1 cellular context compared by ENCODE assay signal in the genomic region with DNA sequence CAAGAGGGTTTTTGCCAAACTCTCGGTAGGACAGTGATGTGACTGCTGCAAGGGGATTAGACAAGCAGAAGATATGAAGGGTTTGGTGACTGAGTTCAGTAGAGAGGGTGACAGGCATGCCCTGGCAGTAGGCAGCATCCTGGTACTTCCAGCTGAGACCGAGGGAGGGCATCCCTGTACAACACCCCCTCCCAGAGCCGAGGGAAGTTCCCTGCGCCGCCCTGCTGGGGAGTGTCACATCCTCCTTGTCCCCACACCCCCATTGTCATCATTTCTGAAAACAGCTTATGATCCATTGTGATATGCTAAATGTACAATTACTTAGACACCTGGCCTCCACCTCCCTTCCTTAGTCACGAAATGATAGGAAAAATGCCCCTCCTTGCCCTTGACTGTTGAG.
TF ChIP-seq lines count a peak whose summit lies in the region.

No MANE protein-coding gene starts in this region.

TF ChIP-seq in WTC11, 78 proteins besides CTCF, POLR2A, EP300 and RAD21 (continued from another document):
- no peak for TF ChIP-seq ZNF532 (CRISPR knock-in tag; IDR thresholded peaks at IDR 0.05; ENCODE audit: borderline replicate concordance)
- TF ChIP-seq ZMAT4 (CRISPR knock-in tag; IDR thresholded peaks at IDR 0.05) = no peak
- TF ChIP-seq ZNF317 (CRISPR knock-in tag; IDR thresholded peaks at IDR 0.05; ENCODE audit: borderline replicate concordance, low read depth) = no peak
- TF ChIP-seq, protein P1, sequence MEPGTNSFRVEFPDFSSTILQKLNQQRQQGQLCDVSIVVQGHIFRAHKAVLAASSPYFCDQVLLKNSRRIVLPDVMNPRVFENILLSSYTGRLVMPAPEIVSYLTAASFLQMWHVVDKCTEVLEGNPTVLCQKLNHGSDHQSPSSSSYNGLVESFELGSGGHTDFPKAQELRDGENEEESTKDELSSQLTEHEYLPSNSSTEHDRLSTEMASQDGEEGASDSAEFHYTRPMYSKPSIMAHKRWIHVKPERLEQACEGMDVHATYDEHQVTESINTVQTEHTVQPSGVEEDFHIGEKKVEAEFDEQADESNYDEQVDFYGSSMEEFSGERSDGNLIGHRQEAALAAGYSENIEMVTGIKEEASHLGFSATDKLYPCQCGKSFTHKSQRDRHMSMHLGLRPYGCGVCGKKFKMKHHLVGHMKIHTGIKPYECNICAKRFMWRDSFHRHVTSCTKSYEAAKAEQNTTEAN (CRISPR knock-in tag; IDR thresholded peaks at IDR 0.05) = no peak
- no peak for TF ChIP-seq NR2C2 (CRISPR knock-in tag; IDR thresholded peaks at IDR 0.05)
